In the genomic region with DNA sequence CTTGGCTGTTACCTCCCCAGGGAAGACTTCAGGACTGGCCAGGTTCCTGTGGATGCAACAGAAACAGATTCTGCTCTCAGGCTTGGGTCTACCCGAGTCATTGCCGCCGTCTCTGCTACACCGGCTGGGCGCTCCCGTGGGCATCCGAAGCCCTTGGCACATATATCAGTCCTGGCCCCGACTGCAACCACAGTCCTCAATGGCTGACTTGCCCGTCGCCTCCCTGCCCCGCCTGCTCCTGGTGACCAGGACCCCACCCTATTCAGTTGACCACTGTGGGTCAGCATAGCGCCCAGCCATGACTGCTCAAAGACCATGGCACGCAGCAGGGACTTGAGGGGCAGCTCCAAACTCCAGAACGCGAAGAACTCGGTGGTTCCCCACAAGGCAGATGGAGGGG, we compare ENCODE assay signal across 1 cellular context.
TF ChIP-seq lines count a peak whose summit lies in the region.

No MANE protein-coding gene starts in this region.

TF ChIP-seq in H1, 55 proteins besides CTCF, POLR2A, EP300 and RAD21:
- TF ChIP-seq SP1 (IDR thresholded peaks at IDR 0.05; ENCODE audit: low read depth, low read length) (no peak), HDAC2 (IDR thresholded peaks at IDR 0.05; ENCODE audit: borderline replicate concordance in 1 of 2, low read depth in 2 of 2, low read length in 2 of 2) (no peak), CHD7 (IDR thresholded peaks at IDR 0.05; ENCODE audit: insufficient replicate concordance, low read length) (no peak), RBBP5 (IDR thresholded peaks at IDR 0.05; ENCODE audit: borderline replicate concordance, low read depth, low read length) (no peak), HDAC6 (IDR thresholded peaks at IDR 0.05; ENCODE audit: low read depth, low read length) (no peak), SUZ12 (IDR thresholded peaks at IDR 0.05; ENCODE audit: low read length) (no peak), CHD1 (IDR thresholded peaks at IDR 0.05; ENCODE audit: low read depth, low read length) (no peak), TAF1 (IDR thresholded peaks at IDR 0.05; ENCODE audit: low read depth, low read length) (no peak), JUN (IDR thresholded peaks at IDR 0.05; ENCODE audit: low read depth, low read length) (no peak)
- TF ChIP-seq, protein P1, sequence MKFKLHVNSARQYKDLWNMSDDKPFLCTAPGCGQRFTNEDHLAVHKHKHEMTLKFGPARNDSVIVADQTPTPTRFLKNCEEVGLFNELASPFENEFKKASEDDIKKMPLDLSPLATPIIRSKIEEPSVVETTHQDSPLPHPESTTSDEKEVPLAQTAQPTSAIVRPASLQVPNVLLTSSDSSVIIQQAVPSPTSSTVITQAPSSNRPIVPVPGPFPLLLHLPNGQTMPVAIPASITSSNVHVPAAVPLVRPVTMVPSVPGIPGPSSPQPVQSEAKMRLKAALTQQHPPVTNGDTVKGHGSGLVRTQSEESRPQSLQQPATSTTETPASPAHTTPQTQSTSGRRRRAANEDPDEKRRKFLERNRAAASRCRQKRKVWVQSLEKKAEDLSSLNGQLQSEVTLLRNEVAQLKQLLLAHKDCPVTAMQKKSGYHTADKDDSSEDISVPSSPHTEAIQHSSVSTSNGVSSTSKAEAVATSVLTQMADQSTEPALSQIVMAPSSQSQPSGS (IDR thresholded peaks at IDR 0.05; ENCODE audit: low read length) = no peak
- TF ChIP-seq, protein P2, sequence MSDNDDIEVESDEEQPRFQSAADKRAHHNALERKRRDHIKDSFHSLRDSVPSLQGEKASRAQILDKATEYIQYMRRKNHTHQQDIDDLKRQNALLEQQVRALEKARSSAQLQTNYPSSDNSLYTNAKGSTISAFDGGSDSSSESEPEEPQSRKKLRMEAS (IDR thresholded peaks at IDR 0.05) = no peak
